ENCODE assay signal across 8 cellular contexts in the genomic region with DNA sequence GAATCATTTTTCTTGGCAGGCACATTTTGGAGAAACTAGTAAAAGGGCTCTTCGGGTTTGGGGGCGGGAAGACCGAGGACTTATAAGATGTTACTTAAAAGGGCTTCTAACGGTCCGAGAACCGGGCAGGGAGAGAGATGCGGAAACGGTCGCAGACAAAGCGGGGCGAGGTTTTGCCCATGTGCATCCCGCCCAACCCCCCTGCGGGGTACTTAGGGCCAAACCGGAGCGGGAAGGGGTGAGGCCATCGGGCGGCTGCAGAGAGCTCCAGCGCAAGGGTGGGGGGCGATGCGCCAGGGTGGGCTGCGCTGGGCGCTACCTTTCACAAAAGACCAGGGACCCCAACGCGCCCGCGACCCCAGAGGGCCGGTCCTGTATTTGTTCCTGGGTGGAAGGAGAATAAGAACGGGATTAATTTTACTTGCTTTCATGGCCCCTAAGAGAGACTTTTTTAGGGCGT. TPM values are rescaled to one million over a fixed set of nuclear protein-coding genes. Genes with fewer than 3 reads are reported as not detected.
A peak's percentile ranks its signal among the peaks of the same experiment; 100 is the strongest.
DNase-seq lines count a peak whose midpoint lies in the region; ATAC-seq and TF ChIP-seq lines count a peak whose summit lies in the region.

No MANE protein-coding gene starts in this region.

- TF ChIP-seq EP300 in SK-N-SH (IDR thresholded peaks at IDR 0.05; ENCODE audit: borderline replicate concordance in 1 of 2, low read depth in 1 of 2, low read length in 1 of 2), result no peak

- H3K36me3 Mint-ChIP-seq in Calu3 (ENCODE audit: insufficient read depth, unreplicated experiment), result peaks cover 87% of the 10 kb centered on the region

- no peaks in the 10 kb centered on the region for H3K27me3 Mint-ChIP-seq in Calu3 (ENCODE audit: unreplicated experiment)

- peak overlapping the region; percentile 100 for H3K9ac ChIP-seq in SK-N-SH

- TF ChIP-seq POLR2A in prostate gland (IDR thresholded peaks at IDR 0.05), result peak; percentile 15

- no peaks in the 10 kb centered on the region for H3K9me2 ChIP-seq in SK-N-SH

- DNase-seq in Calu3 (peak; percentile 75), LHCN-M2 (ENCODE audit: low read depth) (peak; percentile 58), SK-N-SH (peak; percentile 67), amygdala (lab: John Stamatoyannopoulos, UW) (peak in 32 of 56 donors; percentile 6 to 59 (median 32)), right atrium auricular region (ENCODE audit: low spot score) (peak; percentile 76), prostate gland (ENCODE audit: low spot score) (peak; percentile 70), epidermal melanocyte (ENCODE audit: insufficient read length, low spot score) (no peak)

- H3K4me1 ChIP-seq in SK-N-SH (ENCODE audit: control insufficient read depth in 1 of 2, insufficient read depth in 2 of 2, low read depth in 1 of 2, low read length in 1 of 2), result peaks cover 38 to 42% of the 10 kb centered on the region in 2 experiments
- peaks cover 0 to 67% of the 10 kb centered on the region in 2 donors for H3K4me1 ChIP-seq in right atrium auricular region
- H3K4me1 ChIP-seq in prostate gland (replicated peaks), result peaks cover 9% of the 10 kb centered on the region

- peaks cover 83% of the 10 kb centered on the region for H3K79me2 ChIP-seq in SK-N-SH (ENCODE audit: insufficient read depth)

- POLR2A ChIA-PET in SK-N-SH (lab: Yijun Ruan, JAX), result interaction anchor here (0.6 to 2.9 kb wide), 11 partner anchors 12 to 160 kb away, joined by 3 to 24 read pairs (median 4); a partner anchor contains a TSS

- H3K27me3 ChIP-seq in SK-N-SH (ENCODE audit: insufficient read depth) (no peaks in the 10 kb centered on the region), right atrium auricular region (no peaks in the 10 kb centered on the region), prostate gland (replicated peaks; ENCODE audit: insufficient read depth) (no peaks in the 10 kb centered on the region)

- peak overlapping the region; percentile 86 for H3K27ac Mint-ChIP-seq in Calu3 (ENCODE audit: unreplicated experiment)

- intact Hi-C loops in Calu3 (cut with micrococcal nuclease; ENCODE audit: unreplicated experiment) (loop anchor here (5.0 to 10.0 kb wide), 3 partner anchors 103 to 236 kb away; a partner anchor contains a TSS), prostate gland (cut with DNase I) (loop anchor here (2.0 to 5.0 kb wide), 3 partner anchors 34 to 163 kb away; a partner anchor contains a TSS)

- H3K36me3 ChIP-seq in SK-N-SH (replicated peaks in 1 of 2; ENCODE audit: control insufficient read depth in 1 of 2, insufficient read depth in 2 of 2, low read length in 1 of 2), result peaks cover 29 to 36% of the 10 kb centered on the region in 2 experiments
- peaks cover 36% of the 10 kb centered on the region for H3K36me3 ChIP-seq in right atrium auricular region
- peaks cover 0 to 10% of the 10 kb centered on the region in 2 donors for H3K36me3 ChIP-seq in prostate gland

- H3K9me3 Mint-ChIP-seq in Calu3 (ENCODE audit: low read depth, unreplicated experiment), result peaks cover 3% of the 10 kb centered on the region

- H3K9me3 ChIP-seq in SK-N-SH (no peaks in the 10 kb centered on the region; the same call in 1 of the 2 replicates), right atrium auricular region (no peaks in the 10 kb centered on the region), prostate gland (no peaks in the 10 kb centered on the region)

- H2AFZ ChIP-seq in SK-N-SH (ENCODE audit: low read depth), result no peak overlapping the region

- TF ChIP-seq CTCF in Calu3 (IDR thresholded peaks at IDR 0.05; ENCODE audit: unreplicated experiment) (no peak), SK-N-SH (IDR thresholded peaks at IDR 0.05) (no peak), right atrium auricular region (IDR thresholded peaks at IDR 0.05) (no peak), prostate gland (IDR thresholded peaks at IDR 0.05) (no peak)

- H3K4me2 ChIP-seq in SK-N-SH, result peak overlapping the region; percentile 81

- H3K27ac ChIP-seq in SK-N-SH (ENCODE audit: low read depth in 2 of 2, low read length in 1 of 2), result peak overlapping the region; percentile 93 to 98
- H3K27ac ChIP-seq in right atrium auricular region, result peak overlapping the region; percentile 92 to 95
- peak overlapping the region; percentile 88 to 96 for H3K27ac ChIP-seq in prostate gland

- peak overlapping the region; percentile 89 to 93 for H3K4me3 ChIP-seq in SK-N-SH (ENCODE audit: low read depth in 2 of 2, low read length in 1 of 2)
- H3K4me3 ChIP-seq in right atrium auricular region, result peak overlapping the region; percentile 82 to 85
- H3K4me3 ChIP-seq in prostate gland, result peak overlapping the region; percentile 60 to 88

- H4K20me1 ChIP-seq in SK-N-SH (ENCODE audit: insufficient read depth), result peaks cover 44% of the 10 kb centered on the region

- CTCF ChIA-PET in Calu3 (lab: Charles Lee), result interaction anchor here (0.5 to 5.0 kb wide), 5 partner anchors 10 to 362 kb away, joined by 3 to 72 read pairs (median 12); a partner anchor contains a TSS
- CTCF ChIA-PET in SK-N-SH (lab: Yijun Ruan, JAX), result interaction anchor here (0.9 to 42.4 kb wide), 6 partner anchors 9 to 102 kb away, joined by 3 to 838 read pairs (median 6); a partner anchor contains a TSS

- no peak for ATAC-seq in HG03139 (IDR thresholded peaks at IDR 0.05; ENCODE audit: unreplicated experiment)

- peaks cover 61% of the 10 kb centered on the region for H3K4me1 Mint-ChIP-seq in Calu3 (ENCODE audit: low read depth, unreplicated experiment)

- H3K4me3 Mint-ChIP-seq in Calu3 (ENCODE audit: low read depth, unreplicated experiment), result peak overlapping the region; percentile 92

- BruUV-seq in Calu3 (replicated peaks; lab: Mats Ljungman, UMichigan), result no TSS peak

- H3F3A ChIP-seq in SK-N-SH (replicated peaks; ENCODE audit: insufficient read depth), result peaks cover 59% of the 10 kb centered on the region

- under 1% methylated on average over 29 of the region's 29 CpGs for WGBS in SK-N-SH (ENCODE audit: low lambda C conversion rate)
- WGBS in prostate gland, result under 1% methylated on average over 29 of the region's 29 CpGs

- TF ChIP-seq RAD21 in SK-N-SH (IDR thresholded peaks at IDR 0.05; ENCODE audit: low read length), result no peak

TF ChIP-seq in SK-N-SH, 30 proteins besides CTCF, POLR2A, EP300 and RAD21:
- TF ChIP-seq SIN3A (IDR thresholded peaks at IDR 0.05; ENCODE audit: borderline replicate concordance, low read depth, low read length) (0 out of 2 replicates have a peak, but pooled peaks have one; percentile 11), TAF1 (IDR thresholded peaks at IDR 0.05; ENCODE audit: borderline replicate concordance, low read depth, low read length) (peak; percentile 56; the same call in 1 of the 2 replicates), MXI1 (IDR thresholded peaks at IDR 0.05; ENCODE audit: low read depth, low read length) (no peak), FOSL2 (IDR thresholded peaks at IDR 0.05; ENCODE audit: borderline replicate concordance, low read depth) (peak; percentile 1; the same call in 1 of the 2 replicates)

RNA-seq across cellular contexts. Expression of a gene that starts 0.6 kb away (rescaled TPM):
- 967 and 1,123 TPM in 2 replicates for total RNA-seq in Calu3 (2022)
- total RNA-seq in LHCN-M2 (2014; rRNA removed), result 1,379 and 1,474 TPM in 2 replicates
- 2,090 TPM for polyA plus RNA-seq in LHCN-M2 (2012)
- 1,037 and 1,093 TPM in 2 replicates for polyA plus RNA-seq in SK-N-SH (2012; rRNA removed)
- 629 and 839 TPM in 2 replicates for polyA plus RNA-seq in SK-N-SH (2012; cell fraction: cytosol; rRNA removed)
- 576 and 657 TPM in 2 replicates for polyA plus RNA-seq in SK-N-SH (2012; cell fraction: nucleus; rRNA removed)
- total RNA-seq in right atrium auricular region, result 100 to 1,000 TPM; 121 to 236 TPM
- total RNA-seq in prostate gland, result 100 to 1,000 TPM; 196 to 270 TPM

RNA-seq across cellular contexts. Expression of a gene that starts 3.7 kb away (rescaled TPM):
- total RNA-seq in Calu3 (2022), result 62.4 and 66.6 TPM in 2 replicates
- 12.4 and 16.3 TPM in 2 replicates for total RNA-seq in LHCN-M2 (2014; rRNA removed)
- 20.5 TPM for polyA plus RNA-seq in LHCN-M2 (2012)
- polyA plus RNA-seq in SK-N-SH (2012; rRNA removed), result 5.9 and 10.4 TPM in 2 replicates
- polyA plus RNA-seq in SK-N-SH (2012; cell fraction: cytosol; rRNA removed), result 4.0 and 5.9 TPM in 2 replicates
- polyA plus RNA-seq in SK-N-SH (2012; cell fraction: nucleus; rRNA removed), result 31.1 and 38.0 TPM in 2 replicates
- 10 to 100 TPM in 1 of 2 donors, 1 to 10 TPM in 1; 6.7 to 12.3 TPM for total RNA-seq in right atrium auricular region
- total RNA-seq in prostate gland, result 10 to 100 TPM; 20.5 to 26.3 TPM

RNA-seq across cellular contexts. Expression of a gene that starts 21.7 kb away (rescaled TPM):
- 240 and 243 TPM in 2 replicates for total RNA-seq in Calu3 (2022)
- total RNA-seq in LHCN-M2 (2014; rRNA removed), result 207 and 208 TPM in 2 replicates
- polyA plus RNA-seq in LHCN-M2 (2012), result 262 TPM
- 457 and 462 TPM in 2 replicates for polyA plus RNA-seq in SK-N-SH (2012; rRNA removed)
- polyA plus RNA-seq in SK-N-SH (2012; cell fraction: cytosol; rRNA removed), result 377 and 388 TPM in 2 replicates
- 492 and 506 TPM in 2 replicates for polyA plus RNA-seq in SK-N-SH (2012; cell fraction: nucleus; rRNA removed)
- total RNA-seq in right atrium auricular region, result 100 to 1,000 TPM; 157 to 167 TPM
- total RNA-seq in prostate gland, result 100 to 1,000 TPM; 117 to 133 TPM

RNA-seq across cellular contexts. Expression of a gene that starts 23.6 kb away (rescaled TPM):
- 270 and 458 TPM in 2 replicates for total RNA-seq in Calu3 (2022)
- total RNA-seq in LHCN-M2 (2014; rRNA removed), result 51.0 and 65.9 TPM in 2 replicates
- polyA plus RNA-seq in LHCN-M2 (2012), result 103 TPM
- 12.9 and 14.0 TPM in 2 replicates for polyA plus RNA-seq in SK-N-SH (2012; rRNA removed)
- 12.4 and 16.7 TPM in 2 replicates for polyA plus RNA-seq in SK-N-SH (2012; cell fraction: cytosol; rRNA removed)
- 27.7 and 30.1 TPM in 2 replicates for polyA plus RNA-seq in SK-N-SH (2012; cell fraction: nucleus; rRNA removed)
- 100 to 1,000 TPM in 1 of 2 donors, 10 to 100 TPM in 1; 43.6 to 144 TPM for total RNA-seq in right atrium auricular region
- 10 to 100 TPM; 13.9 to 26.4 TPM for total RNA-seq in prostate gland

RNA-seq across cellular contexts. Expression of a gene that starts 30.0 kb away (rescaled TPM):
- total RNA-seq in Calu3 (2022) (22.8 and 30.2 TPM in 2 replicates), LHCN-M2 (2014; rRNA removed) (19.9 and 27.6 TPM in 2 replicates), right atrium auricular region (1 to 10 TPM; 2.2 to 4.2 TPM), prostate gland (1 to 10 TPM; 5.9 to 7.3 TPM)
- polyA plus RNA-seq in LHCN-M2 (2012), result 44.8 TPM
- polyA plus RNA-seq in SK-N-SH (2012; rRNA removed), result 19.7 and 26.8 TPM in 2 replicates
- polyA plus RNA-seq in SK-N-SH (2012; cell fraction: cytosol; rRNA removed), result 11.9 and 19.3 TPM in 2 replicates
- 15.7 and 18.5 TPM in 2 replicates for polyA plus RNA-seq in SK-N-SH (2012; cell fraction: nucleus; rRNA removed)
